Comparison of ENCODE assay signal across 2 cellular contexts in genomic region chr19:17812099-17812498, GRCh38.
TF ChIP-seq lines count a peak whose summit lies in the region.

No MANE protein-coding gene starts in this region.

TF ChIP-seq in A549, 52 proteins besides CTCF, POLR2A, EP300 and RAD21:
- TF ChIP-seq USF2 (IDR thresholded peaks at IDR 0.05) (no peak), ELK1 (IDR thresholded peaks at IDR 0.05; ENCODE audit: low read depth, low read length) (no peak), RCOR1 (IDR thresholded peaks at IDR 0.05; ENCODE audit: low read depth, low read length) (no peak), CHD4 (IDR thresholded peaks at IDR 0.05; ENCODE audit: borderline replicate concordance) (no peak), MAFK (IDR thresholded peaks at IDR 0.05; ENCODE audit: partially characterized antibody) (peak; percentile 2), ZNF302 (CRISPR knock-in tag; IDR thresholded peaks at IDR 0.05) (no peak), REST (IDR thresholded peaks at IDR 0.05) (no peak)

TF ChIP-seq in HEK293, 187 proteins besides CTCF, POLR2A, EP300 and RAD21 (continued from another document):
- no peak for TF ChIP-seq REST (tag by site-specific recombination; IDR thresholded peaks at IDR 0.05)
